In genomic region chr2:54903736-54904554, GRCh38 we compare ENCODE assay signal across 8 cellular contexts.
DNase-seq lines count a peak whose midpoint lies in the region; ATAC-seq and TF ChIP-seq lines count a peak whose summit lies in the region.

No MANE protein-coding gene starts in this region.

- whole genome bisulfite sequencing in sigmoid colon, 2 donors = 24 to 55% methylated on average over 9 of the region's 9 CpGs

- TF ChIP-seq EP300 in Ishikawa (IDR thresholded peaks at IDR 0.05; ENCODE audit: borderline replicate concordance) = 0 out of 2 replicates have a peak, but pooled peaks have one; percentile 40
- no peak for TF ChIP-seq EP300 in sigmoid colon (IDR thresholded peaks at IDR 0.05)

- ATAC-seq in GM21717 (IDR thresholded peaks at IDR 0.05; ENCODE audit: unreplicated experiment) = no peak

- no peak for TF ChIP-seq POLR2A in sigmoid colon (IDR thresholded peaks at IDR 0.05)

- H3K27ac ChIP-seq in duodenal mucosa (ENCODE audit: low read depth, low read length) = peak overlapping the region; percentile 64
- peak overlapping the region in 1 of 4 donors; percentile 22 for H3K27ac ChIP-seq in sigmoid colon

- H3K9me3 ChIP-seq in duodenal mucosa (ENCODE audit: control insufficient read depth in 1 of 2, low read length in 2 of 2) = no peaks in the 10 kb centered on the region
- H3K9me3 ChIP-seq in sigmoid colon = no peaks in the 10 kb centered on the region

- H3K36me3 ChIP-seq in duodenal mucosa (ENCODE audit: control insufficient read depth in 1 of 2, insufficient read depth in 2 of 2, low read length in 2 of 2) (no peaks in the 10 kb centered on the region), sigmoid colon (no peaks in the 10 kb centered on the region)

- no peak for TF ChIP-seq CTCF in sigmoid colon (IDR thresholded peaks at IDR 0.05)

- TF ChIP-seq RAD21 in Ishikawa (IDR thresholded peaks at IDR 0.05; ENCODE audit: low read depth) = no peak

- H3K4me3 ChIP-seq in duodenal mucosa (ENCODE audit: low read depth in 1 of 2, low read length in 2 of 2) = peak overlapping the region; percentile 45 to 51
- H3K4me3 ChIP-seq in sigmoid colon = no peak overlapping the region

- H3K27me3 ChIP-seq in duodenal mucosa (ENCODE audit: control insufficient read depth in 1 of 2, insufficient read depth in 2 of 2, low read length in 2 of 2) (no peaks in the 10 kb centered on the region), sigmoid colon (no peaks in the 10 kb centered on the region)

- H3K4me1 ChIP-seq in duodenal mucosa (ENCODE audit: control insufficient read depth in 1 of 2, insufficient read depth in 2 of 2, low read length in 2 of 2) (peaks cover 35 to 50% of the 10 kb centered on the region in 2 donors), sigmoid colon (no peaks in the 10 kb centered on the region)

- intact Hi-C loops in sigmoid colon (cut with DNase I) = loop anchor here (5.0 kb wide), 1 partner anchor 273 kb away; no protein-coding TSS in a partner anchor

- peak overlapping the region; percentile 28 to 44 for H3K9ac ChIP-seq in duodenal mucosa (ENCODE audit: low read depth in 1 of 2, low read length in 2 of 2)

- DNase-seq in AG08395 (ENCODE audit: low spot score) (peak; percentile 96), sigmoid colon (peak; percentile 68), NCI-H2029 treated with DMSO at 0.1 percent for 48 hours (lab: John Stamatoyannopoulos, UW) (no peak), NCI-H2171 (lab: John Stamatoyannopoulos, UW) (no peak)
- DNase-seq in activated CD4-positive, alpha-beta T cell treated with anti-CD3 and anti-CD28 coated beads for 4 hours = peak; percentile 57 to 58

TF ChIP-seq in Ishikawa, 13 proteins besides CTCF, POLR2A, EP300 and RAD21:
- no peak for TF ChIP-seq EGR1 (IDR thresholded peaks at IDR 0.05)
- no peak for TF ChIP-seq TCF12 (IDR thresholded peaks at IDR 0.05; ENCODE audit: low read depth)
- TF ChIP-seq CEBPB (IDR thresholded peaks at IDR 0.05) = no peak
- TF ChIP-seq TAF1 (IDR thresholded peaks at IDR 0.05; ENCODE audit: low read depth) = no peak
- TF ChIP-seq NFIC (IDR thresholded peaks at IDR 0.05) = peak; percentile 41; the same call in 1 of the 2 replicates
- no peak for TF ChIP-seq YY1 (IDR thresholded peaks at IDR 0.05; ENCODE audit: low read depth)
- no peak for TF ChIP-seq REST (IDR thresholded peaks at IDR 0.05; ENCODE audit: low read depth)
TF ChIP-seq in Ishikawa: peak in this region for 1.

Comparison
In these comparisons a context has a peak if more than half of its experiments do, and no peak if none do; other contexts are left out.
1. DNase-seq: peak in AG08395 (single experiment), activated CD4-positive, alpha-beta T cell treated with anti-CD3 and anti-CD28 coated beads for 4 hours (2 of 2) and sigmoid colon (single experiment); none in NCI-H2029 treated with DMSO at 0.1 percent for 48 hours (single experiment) and NCI-H2171 (single experiment).
2. H3K4me3 ChIP-seq: peak in duodenal mucosa (2 of 2); none in sigmoid colon (0 of 4).